5 cellular contexts compared by ENCODE assay signal in the genomic region with DNA sequence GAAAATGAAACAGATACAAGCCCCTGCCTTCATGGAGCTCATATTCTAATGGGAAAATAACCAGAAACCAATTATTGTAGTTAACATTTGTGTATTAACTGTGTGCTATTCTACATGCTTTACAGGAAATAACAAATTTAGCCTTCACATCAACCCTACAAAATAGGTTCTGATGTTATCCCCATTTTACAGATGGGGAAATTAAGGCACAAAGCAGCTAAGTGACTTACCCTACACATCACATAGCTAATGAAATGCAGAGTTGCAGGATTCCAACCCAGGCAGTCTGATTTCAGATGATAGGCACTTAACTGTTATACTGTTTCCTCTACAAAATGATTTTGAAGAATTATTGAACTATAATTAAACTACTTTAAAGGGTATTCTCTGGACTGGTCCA.
"Had no signal": no experiment of that assay in that cellular context is flagged by ENCODE, and none has a peak within 500 bp of the region (broad histone marks: within the 10 kb centered on the region; RNA-seq: fewer than 3 reads in every experiment).

No MANE protein-coding gene starts in this region.

- H3K27ac ChIP-seq: HL-60 had no signal

- H3K27me3 Mint-ChIP-seq: IgD-negative memory B cell had no signal

- H3K4me3 Mint-ChIP-seq: IgD-negative memory B cell had no signal

- H3K9me3 Mint-ChIP-seq: IgD-negative memory B cell had no signal

- DNase-seq: IMR-90, KBM-7, KG1 had no signal

- H3K27ac Mint-ChIP-seq: IgD-negative memory B cell had no signal

- H3K4me1 Mint-ChIP-seq: IgD-negative memory B cell had no signal
